ENCODE assay signal across 8 cellular contexts in genomic region chr11:4095509-4096230, GRCh38. TPM values are rescaled to one million over a fixed set of nuclear protein-coding genes. Genes with fewer than 3 reads are reported as not detected.
DNase-seq lines count a peak whose midpoint lies in the region; ATAC-seq and TF ChIP-seq lines count a peak whose summit lies in the region.

No MANE protein-coding gene starts in this region.

- no peaks in the 10 kb centered on the region for H3K9me2 ChIP-seq in hepatocyte (replicated peaks; ENCODE audit: insufficient read depth)

- no peaks in the 10 kb centered on the region for H3K9me3 ChIP-seq in HUES48 (ENCODE audit: control insufficient read depth, insufficient read depth, low read length)
- no peaks in the 10 kb centered on the region for H3K9me3 ChIP-seq in hepatocyte (ENCODE audit: low read depth)
- H3K9me3 ChIP-seq in smooth muscle cell (replicated peaks; ENCODE audit: low read depth) = no peaks in the 10 kb centered on the region

- DNase-seq in COR-L47 (lab: John Stamatoyannopoulos, UW) (peak; percentile 3), hepatocyte (ENCODE audit: low spot score) (peak; percentile 28), smooth muscle cell (lab: John Stamatoyannopoulos, UW; ENCODE audit: unreplicated experiment) (no peak), cerebellum (ENCODE audit: low spot score) (no peak)
- no peak for DNase-seq in activated T-helper 1 cell treated with anti-CD3 and anti-CD28 coated beads, Interleukin-12 subunit alpha, Interleukin-12 subunit beta, Interleukin-2, Interleukin-4 antibody, amounts not matched to agents 30 ng/mL and 10 ng/mL and 1 ng/mL, durations not matched to agents 14 hours and 24 hours and 36 hours (ENCODE audit: low spot score)

- peak overlapping the region; percentile 96 for H3K4me3 Mint-ChIP-seq in activated T-helper 1 cell treated with anti-CD3 and anti-CD28 coated beads, Interleukin-12 subunit alpha, Interleukin-12 subunit beta, Interleukin-2, Interleukin-4 antibody, amounts not matched to agents 30 ng/mL and 10 ng/mL and 1 ng/mL, durations not matched to agents 14 hours and 24 hours and 36 hours

- peak overlapping the region; percentile 97 for H3K27ac Mint-ChIP-seq in activated T-helper 1 cell treated with anti-CD3 and anti-CD28 coated beads, Interleukin-12 subunit alpha, Interleukin-12 subunit beta, Interleukin-2, Interleukin-4 antibody, amounts not matched to agents 30 ng/mL and 10 ng/mL and 1 ng/mL, durations not matched to agents 14 hours and 24 hours and 36 hours

- ATAC-seq in HG02885 (IDR thresholded peaks at IDR 0.05; ENCODE audit: poor library complexity, unreplicated experiment) = no peak
- no peak for ATAC-seq in HG03280 (IDR thresholded peaks at IDR 0.05; ENCODE audit: unreplicated experiment)

- peaks cover 31% of the 10 kb centered on the region for H3K36me3 Mint-ChIP-seq in activated T-helper 1 cell treated with anti-CD3 and anti-CD28 coated beads, Interleukin-12 subunit alpha, Interleukin-12 subunit beta, Interleukin-2, Interleukin-4 antibody, amounts not matched to agents 30 ng/mL and 10 ng/mL and 1 ng/mL, durations not matched to agents 14 hours and 24 hours and 36 hours (ENCODE audit: low read depth)

- intact Hi-C loops in activated T-helper 1 cell treated with anti-CD3 and anti-CD28 coated beads, Interleukin-12 subunit alpha, Interleukin-12 subunit beta, Interleukin-2, Interleukin-4 antibody, amounts not matched to agents 30 ng/mL and 10 ng/mL and 1 ng/mL, durations not matched to agents 14 hours and 24 hours and 36 hours (cut with micrococcal nuclease) = no loop called here

- peaks cover 18% of the 10 kb centered on the region for H3K4me1 ChIP-seq in HUES48 (ENCODE audit: control insufficient read depth, insufficient read depth, low read length)
- no peaks in the 10 kb centered on the region for H3K4me1 ChIP-seq in hepatocyte (ENCODE audit: insufficient read depth)
- peaks cover 17% of the 10 kb centered on the region for H3K4me1 ChIP-seq in smooth muscle cell (ENCODE audit: low read depth)

- no peak for TF ChIP-seq CTCF in hepatocyte (IDR thresholded peaks at IDR 0.05; ENCODE audit: poor library complexity)
- TF ChIP-seq CTCF in smooth muscle cell (IDR thresholded peaks at IDR 0.05; ENCODE audit: borderline replicate concordance, insufficient read depth, poor library complexity, severe bottlenecking) = no peak

- H3K4me1 Mint-ChIP-seq in activated T-helper 1 cell treated with anti-CD3 and anti-CD28 coated beads, Interleukin-12 subunit alpha, Interleukin-12 subunit beta, Interleukin-2, Interleukin-4 antibody, amounts not matched to agents 30 ng/mL and 10 ng/mL and 1 ng/mL, durations not matched to agents 14 hours and 24 hours and 36 hours (ENCODE audit: low read depth) = peaks cover 76% of the 10 kb centered on the region

- H3K27me3 ChIP-seq in HUES48 (ENCODE audit: control insufficient read depth, insufficient read depth, low read length) (no peaks in the 10 kb centered on the region), hepatocyte (no peaks in the 10 kb centered on the region), smooth muscle cell (ENCODE audit: low read depth) (no peaks in the 10 kb centered on the region)

- H3K9ac ChIP-seq in HUES48 (ENCODE audit: low read depth, low read length) (peak overlapping the region; percentile 82), smooth muscle cell (ENCODE audit: low read depth) (peak overlapping the region; percentile 87)

- WGBS in hepatocyte (ENCODE audit: low lambda C conversion rate, missing lambda C conversion rate) = 24% methylated on average over 10 of the region's 10 CpGs
- 23% methylated on average over 10 of the region's 10 CpGs for WGBS in smooth muscle cell (ENCODE audit: low lambda C conversion rate)

- H3K4me2 ChIP-seq in hepatocyte (peak overlapping the region; percentile 83), smooth muscle cell (peak overlapping the region; percentile 86)

- peaks cover 13% of the 10 kb centered on the region for H3K36me3 ChIP-seq in HUES48 (ENCODE audit: control insufficient read depth, insufficient read depth, low read length)
- no peaks in the 10 kb centered on the region for H3K36me3 ChIP-seq in hepatocyte (replicated peaks; ENCODE audit: insufficient read depth, low read depth)
- H3K36me3 ChIP-seq in smooth muscle cell (ENCODE audit: low read depth) = no peaks in the 10 kb centered on the region

- H3K27me3 Mint-ChIP-seq in activated T-helper 1 cell treated with anti-CD3 and anti-CD28 coated beads, Interleukin-12 subunit alpha, Interleukin-12 subunit beta, Interleukin-2, Interleukin-4 antibody, amounts not matched to agents 30 ng/mL and 10 ng/mL and 1 ng/mL, durations not matched to agents 14 hours and 24 hours and 36 hours (ENCODE audit: insufficient read depth) = no peaks in the 10 kb centered on the region

- no peaks in the 10 kb centered on the region for H3K9me3 Mint-ChIP-seq in activated T-helper 1 cell treated with anti-CD3 and anti-CD28 coated beads, Interleukin-12 subunit alpha, Interleukin-12 subunit beta, Interleukin-2, Interleukin-4 antibody, amounts not matched to agents 30 ng/mL and 10 ng/mL and 1 ng/mL, durations not matched to agents 14 hours and 24 hours and 36 hours

- no peaks in the 10 kb centered on the region for H4K20me1 ChIP-seq in hepatocyte (ENCODE audit: insufficient read depth, poor library complexity, severe bottlenecking)
- peaks cover 8% of the 10 kb centered on the region for H4K20me1 ChIP-seq in smooth muscle cell (ENCODE audit: low read depth)

- H2AFZ ChIP-seq in hepatocyte (peak overlapping the region; percentile 84), smooth muscle cell (ENCODE audit: low read depth) (peak overlapping the region; percentile 70)

- H3K27ac ChIP-seq in HUES48 (ENCODE audit: low read depth, low read length) (no peak overlapping the region), hepatocyte (peak overlapping the region; percentile 93), smooth muscle cell (ENCODE audit: low read depth) (peak overlapping the region; percentile 90)

- H3F3A ChIP-seq in smooth muscle cell (ENCODE audit: low read depth) = no peaks in the 10 kb centered on the region

- H3K79me2 ChIP-seq in hepatocyte = peaks cover 46% of the 10 kb centered on the region
- peaks cover 41% of the 10 kb centered on the region for H3K79me2 ChIP-seq in smooth muscle cell (ENCODE audit: low read depth)

- H3K4me3 ChIP-seq in HUES48 (ENCODE audit: low read depth, low read length) (peak overlapping the region; percentile 83), hepatocyte (peak overlapping the region; percentile 82), smooth muscle cell (peak overlapping the region; percentile 70)

RNA-seq across cellular contexts. Expression of gene RRM1, which starts 1.1 kb away (rescaled TPM):
- total RNA-seq in activated T-helper 1 cell treated with anti-CD3 and anti-CD28 coated beads, Interleukin-12 subunit alpha, Interleukin-12 subunit beta, Interleukin-2, Interleukin-4 antibody, amounts not matched to agents 30 ng/mL and 10 ng/mL and 1 ng/mL, durations not matched to agents 14 hours and 24 hours and 36 hours = 155 and 173 TPM in 2 replicates
- total RNA-seq in hepatocyte (34.5 and 35.0 TPM in 2 replicates), smooth muscle cell (76.1 and 90.5 TPM in 2 replicates), cerebellum (61.4 TPM)
- polyA plus RNA-seq in hepatocyte (25.6 and 25.9 TPM in 2 replicates), smooth muscle cell (29.5 and 36.4 TPM in 2 replicates)

Comparison
In these comparisons a context has a peak if more than half of its experiments do, and no peak if none do; other contexts are left out.
1. DNase-seq: peak in COR-L47 (single experiment) and hepatocyte (single experiment); none in activated T-helper 1 cell treated with anti-CD3 and anti-CD28 coated beads, Interleukin-12 subunit alpha, Interleukin-12 subunit beta, Interleukin-2, Interleukin-4 antibody, amounts not matched to agents 30 ng/mL and 10 ng/mL and 1 ng/mL, durations not matched to agents 14 hours and 24 hours and 36 hours (single experiment), smooth muscle cell (single experiment) and cerebellum (single experiment).
2. Peak in every context shown above with its lines, with median percentiles within 50 percentile points of each other: H3K4me3 ChIP-seq.